ENCODE assay signal across 16 cellular contexts in genomic region chr12:111175404-111175803, GRCh38.
"Had no signal": no experiment of that assay in that cellular context is flagged by ENCODE, and none has a peak within 500 bp of the region (broad histone marks: within the 10 kb centered on the region; RNA-seq: fewer than 3 reads in every experiment).

No MANE protein-coding gene starts in this region.

- H3K27ac Mint-ChIP-seq: activated CD4-positive, alpha-beta memory T cell treated with anti-CD3 and anti-CD28 coated beads, Interleukin-2, amount 10 ng/mL, durations not matched to agents 7 days and 5 days; activated naive CD4-positive, alpha-beta T cell treated with anti-CD3 and anti-CD28 coated beads, Interleukin-2, amount 50 U/mL, for 24 hours; natural killer cell treated with Interleukin-12 subunit alpha and Interleukin-12 subunit beta and Interleukin-15 and Interleukin-18, amount 100 ng/mL, for 72 hours; stimulated activated memory B cell treated with anti-CD40 and anti-IgM and Interleukin-4, amounts not matched to agents 10 μg/mL and 1 μg/mL and 100 μg/mL, for 72 hours had no signal

- H3K9me3 Mint-ChIP-seq: activated CD4-positive, alpha-beta memory T cell treated with anti-CD3 and anti-CD28 coated beads, Interleukin-2, amount 10 ng/mL, durations not matched to agents 7 days and 5 days; activated naive CD4-positive, alpha-beta T cell treated with anti-CD3 and anti-CD28 coated beads, Interleukin-2, amount 50 U/mL, for 24 hours; dendritic cell treated with granulocyte-macrophage colony-stimulating factor and Interleukin-4, amounts not matched to agents 40 ng/mL and 50 ng/mL, for 4 days; natural killer cell treated with Interleukin-12 subunit alpha and Interleukin-12 subunit beta and Interleukin-15 and Interleukin-18, amount 100 ng/mL, for 72 hours had no signal

- H3K36me3 Mint-ChIP-seq: activated naive CD4-positive, alpha-beta T cell treated with anti-CD3 and anti-CD28 coated beads, Interleukin-2, amount 50 U/mL, for 24 hours; natural killer cell treated with Interleukin-12 subunit alpha and Interleukin-12 subunit beta and Interleukin-15 and Interleukin-18, amount 100 ng/mL, for 72 hours; stimulated activated memory B cell treated with anti-CD40 and anti-IgM and Interleukin-4, amounts not matched to agents 10 μg/mL and 1 μg/mL and 100 μg/mL, for 72 hours had no signal

- H3K27me3 ChIP-seq: body of pancreas, uterus had no signal

- H3K4me1 Mint-ChIP-seq: activated naive CD4-positive, alpha-beta T cell treated with anti-CD3 and anti-CD28 coated beads, Interleukin-2, amount 50 U/mL, for 24 hours had no signal

- DNase-seq: activated CD4-positive, alpha-beta memory T cell treated with anti-CD3 and anti-CD28 coated beads, Interleukin-2, amount 10 ng/mL, durations not matched to agents 7 days and 5 days; activated CD4-positive, alpha-beta T cell treated with anti-CD3 and anti-CD28 coated beads for 48 hours; activated gamma-delta T cell treated with Interleukin-2 at 50 U/mL for 16 hours; body of pancreas; effector CD4-positive, alpha-beta T cell; left ventricle myocardium superior; small intestine; stomach; transverse colon; uterus had no signal

- H3K27ac ChIP-seq: body of pancreas, stomach, suprapubic skin, transverse colon, uterus had no signal

- H3K4me3 ChIP-seq: body of pancreas, stomach, suprapubic skin, transverse colon, uterus had no signal

- H3K36me3 ChIP-seq: stomach, suprapubic skin, transverse colon, uterus had no signal

- ATAC-seq: body of pancreas; left ventricle myocardium superior; natural killer cell treated with Interleukin-12 subunit alpha and Interleukin-12 subunit beta and Interleukin-15 and Interleukin-18, amount 100 ng/mL, for 72 hours; sciatic nerve; stimulated activated memory B cell treated with anti-CD40 and anti-IgM and Interleukin-4, amounts not matched to agents 10 μg/mL and 1 μg/mL and 100 μg/mL, for 72 hours had no signal

- H3K4me1 ChIP-seq: body of pancreas, suprapubic skin had no signal

- H3K27me3 Mint-ChIP-seq: dendritic cell treated with granulocyte-macrophage colony-stimulating factor and Interleukin-4, amounts not matched to agents 40 ng/mL and 50 ng/mL, for 4 days had no signal

- H3K9me3 ChIP-seq: body of pancreas, stomach, suprapubic skin, transverse colon, uterus had no signal

- H3K4me3 Mint-ChIP-seq: activated CD4-positive, alpha-beta memory T cell treated with anti-CD3 and anti-CD28 coated beads, Interleukin-2, amount 10 ng/mL, durations not matched to agents 7 days and 5 days; activated naive CD4-positive, alpha-beta T cell treated with anti-CD3 and anti-CD28 coated beads, Interleukin-2, amount 50 U/mL, for 24 hours; dendritic cell treated with granulocyte-macrophage colony-stimulating factor and Interleukin-4, amounts not matched to agents 40 ng/mL and 50 ng/mL, for 4 days; natural killer cell treated with Interleukin-12 subunit alpha and Interleukin-12 subunit beta and Interleukin-15 and Interleukin-18, amount 100 ng/mL, for 72 hours; stimulated activated memory B cell treated with anti-CD40 and anti-IgM and Interleukin-4, amounts not matched to agents 10 μg/mL and 1 μg/mL and 100 μg/mL, for 72 hours had no signal
